Comparison of ENCODE assay signal across 12 cellular contexts in the genomic region with DNA sequence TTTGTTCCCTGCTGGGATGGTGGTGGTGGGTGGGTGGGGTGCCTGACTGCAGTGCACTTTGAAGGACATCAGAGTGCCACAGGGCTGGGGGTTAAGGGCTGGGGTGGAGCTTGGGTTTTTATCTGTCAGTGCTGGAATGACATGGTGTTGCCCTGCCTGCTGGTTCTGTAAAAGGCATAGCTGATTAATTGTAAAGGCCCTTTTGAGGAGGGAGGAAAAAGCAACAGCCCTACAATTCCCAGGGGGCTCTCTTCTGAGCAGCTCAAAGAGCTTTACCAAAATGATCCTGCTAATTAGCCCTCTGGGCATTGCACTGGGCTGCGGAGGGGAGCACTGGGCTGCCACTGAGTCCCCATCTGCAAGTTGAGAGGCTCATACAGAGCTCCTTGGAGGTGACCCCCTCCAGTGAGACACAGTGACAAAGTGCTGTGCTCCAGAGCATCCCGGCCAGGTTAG. TPM values are rescaled to one million over a fixed set of nuclear protein-coding genes. Genes with fewer than 3 reads are reported as not detected.
A peak's percentile ranks its signal among the peaks of the same experiment; 100 is the strongest.
DNase-seq lines count a peak whose midpoint lies in the region; ATAC-seq and TF ChIP-seq lines count a peak whose summit lies in the region.
"Had no signal": no experiment of that assay in that cellular context is flagged by ENCODE, and none has a peak within 500 bp of the region (broad histone marks: within the 10 kb centered on the region; RNA-seq: fewer than 3 reads in every experiment).

No MANE protein-coding gene starts in this region.

- H3K9me3 ChIP-seq in CD8-positive, alpha-beta memory T cell (ENCODE audit: low read length): no peaks in the 10 kb centered on the region
- H3K9me3 ChIP-seq in osteoblast (ENCODE audit: low read depth, low read length) (no peaks in the 10 kb centered on the region), testis (no peaks in the 10 kb centered on the region)

- H3K4me1 Mint-ChIP-seq in CD8-positive, alpha-beta memory T cell: peaks cover 90 to 99% (median 98%) of the 10 kb centered on the region in 3 donors
- peaks cover 69 to 88% of the 10 kb centered on the region in 2 donors for H3K4me1 Mint-ChIP-seq in effector memory CD8-positive, alpha-beta T cell (ENCODE audit: low read depth in 2 of 2)

- peak overlapping the region; percentile 83 to 99 (median 91) for H3K27ac Mint-ChIP-seq in CD8-positive, alpha-beta memory T cell
- H3K27ac Mint-ChIP-seq in effector memory CD8-positive, alpha-beta T cell: peak overlapping the region; percentile 96 to 97

- H2AFZ ChIP-seq in osteoblast (ENCODE audit: low read length): no peak overlapping the region

- no peaks in the 10 kb centered on the region for H3K27me3 ChIP-seq in CD8-positive, alpha-beta memory T cell (ENCODE audit: insufficient read depth, low read length, poor library complexity, severe bottlenecking)
- H3K27me3 ChIP-seq in osteoblast (ENCODE audit: insufficient read depth, low read length) (no peaks in the 10 kb centered on the region), testis (no peaks in the 10 kb centered on the region)

- POLR2A ChIA-PET in CD8-positive, alpha-beta memory T cell (lab: Charles Lee): interaction anchor here (0.5 kb wide), 1 partner anchor 23 kb away, joined by 3 read pairs; no protein-coding TSS in a partner anchor

- H3K9me3 Mint-ChIP-seq in CD8-positive, alpha-beta memory T cell: no peaks in the 10 kb centered on the region
- H3K9me3 Mint-ChIP-seq in effector memory CD8-positive, alpha-beta T cell: no peaks in the 10 kb centered on the region
- H3K9me3 Mint-ChIP-seq: CD8-positive, alpha-beta T cell had no signal

- TF ChIP-seq POLR2A in testis (IDR thresholded peaks at IDR 0.05): no peak

- no peak overlapping the region for H3K27ac ChIP-seq in CD8-positive, alpha-beta memory T cell (ENCODE audit: low read depth, low read length)
- H3K27ac ChIP-seq in osteoblast (ENCODE audit: low read depth, low read length) (no peak overlapping the region), testis (no peak overlapping the region)

- no peaks in the 10 kb centered on the region for H3K79me2 ChIP-seq in osteoblast (ENCODE audit: insufficient read depth, low read length)

- intact Hi-C loops in testis (cut with DNase I; ENCODE audit: low total_unique reads): no loop called here

- H3K4me3 Mint-ChIP-seq in CD8-positive, alpha-beta memory T cell: peak overlapping the region in 4 of 7 donors; percentile 48 to 81 (median 68)
- peak overlapping the region; percentile 68 to 80 for H3K4me3 Mint-ChIP-seq in effector memory CD8-positive, alpha-beta T cell
- H3K4me3 Mint-ChIP-seq: CD8-positive, alpha-beta T cell had no signal

- H3K27me3 Mint-ChIP-seq in CD8-positive, alpha-beta memory T cell: no peaks in the 10 kb centered on the region
- no peaks in the 10 kb centered on the region for H3K27me3 Mint-ChIP-seq in effector memory CD8-positive, alpha-beta T cell

- TF ChIP-seq CTCF in osteoblast (IDR thresholded peaks at IDR 0.05; ENCODE audit: extremely low read depth, low read depth, low read length): no peak
- TF ChIP-seq CTCF in testis (IDR thresholded peaks at IDR 0.05): no peak

- no peaks in the 10 kb centered on the region for H4K20me1 ChIP-seq in osteoblast (ENCODE audit: insufficient read depth, low read length)

- peaks cover 0 to 3% (median 0%) of the 10 kb centered on the region in 3 donors for H3K36me3 Mint-ChIP-seq in CD8-positive, alpha-beta memory T cell
- peaks cover 38% of the 10 kb centered on the region for H3K36me3 Mint-ChIP-seq in effector memory CD8-positive, alpha-beta T cell (ENCODE audit: insufficient read depth)
- H3K36me3 Mint-ChIP-seq: CD8-positive, alpha-beta T cell had no signal

- no peak overlapping the region for H3K4me3 ChIP-seq in CD8-positive, alpha-beta memory T cell (ENCODE audit: low read length)
- H3K4me3 ChIP-seq in osteoblast (ENCODE audit: insufficient read depth, low read length) (no peak overlapping the region), testis (no peak overlapping the region)

- WGBS in testis, 2 donors: 76% methylated on average over 2 of the region's 2 CpGs; no CpG with 5 or more reads in 1 of the 2 donors

- H3K36me3 ChIP-seq in CD8-positive, alpha-beta memory T cell (ENCODE audit: insufficient read depth, low read length): no peaks in the 10 kb centered on the region
- H3K36me3 ChIP-seq in osteoblast (ENCODE audit: insufficient read depth, low read length) (no peaks in the 10 kb centered on the region), testis (ENCODE audit: low read depth, missing control alignments) (no peaks in the 10 kb centered on the region)

- H3K4me2 ChIP-seq in osteoblast (ENCODE audit: insufficient read depth, low read length): no peak overlapping the region

- CTCF ChIA-PET in CD8-positive, alpha-beta memory T cell (lab: Charles Lee): interaction anchor here (0.9 to 1.0 kb wide), 2 partner anchors 18 to 39 kb away, joined by 3 read pairs; no protein-coding TSS in a partner anchor

- DNase-seq in CD8-positive, alpha-beta memory T cell: no peak
- DNase-seq in NCI-H2171 (lab: John Stamatoyannopoulos, UW): peak; percentile 93
- DNase-seq in effector memory CD8-positive, alpha-beta T cell: no peak
- peak; percentile 84 for DNase-seq in osteoblast (ENCODE audit: insufficient read length, low spot score, missing footprints)
- DNase-seq in CD1c-positive myeloid dendritic cell (ENCODE audit: extremely low spot score): no peak
- no peak for DNase-seq in testis
- DNase-seq in LoVo (ENCODE audit: low spot score): no peak
- DNase-seq: CD8-positive, alpha-beta T cell; central memory CD4-positive, alpha-beta T cell; NCI-H2029; nucleus accumbens had no signal

- peaks cover 97% of the 10 kb centered on the region for H3K4me1 ChIP-seq in CD8-positive, alpha-beta memory T cell (ENCODE audit: insufficient read depth, low read length)
- H3K4me1 ChIP-seq in osteoblast (ENCODE audit: insufficient read depth, low read length) (peaks cover 40% of the 10 kb centered on the region), testis (peaks cover 44% of the 10 kb centered on the region)

- no peak for ATAC-seq in effector memory CD8-positive, alpha-beta T cell (replicated peaks)
- ATAC-seq in GM21825 (IDR thresholded peaks at IDR 0.05; ENCODE audit: unreplicated experiment): no peak
- ATAC-seq: CD8-positive, alpha-beta T cell had no signal

RNA-seq across cellular contexts. Expression of gene PLEKHG3, which starts 21.2 kb away (rescaled TPM):
- 1 to 10 TPM; 4.9 to 5.0 TPM for total RNA-seq in CD8-positive, alpha-beta memory T cell
- polyA plus RNA-seq in CD8-positive, alpha-beta memory T cell: 61.1 TPM
- total RNA-seq in osteoblast: 2.9 and 5.4 TPM in 2 replicates
- total RNA-seq in testis: 10 to 100 TPM; 20.1 to 20.6 TPM
- 21.6 TPM for polyA plus RNA-seq in testis (ENCODE audit: insufficient read depth, low read depth, low replicate concordance)

Comparison
In these comparisons a context has a peak if more than half of its experiments do, and no peak if none do; other contexts are left out.
1. DNase-seq: peak in NCI-H2171 (single experiment) and osteoblast (single experiment); none in CD8-positive, alpha-beta memory T cell (0 of 5), effector memory CD8-positive, alpha-beta T cell (0 of 3), CD1c-positive myeloid dendritic cell (single experiment), testis (single experiment) and LoVo (single experiment).